8 cellular contexts compared by ENCODE assay signal in genomic region chr5:180470966-180471582, GRCh38. TPM values are rescaled to one million over a fixed set of nuclear protein-coding genes. Genes with fewer than 3 reads are reported as not detected.
DNase-seq lines count a peak whose midpoint lies in the region; ATAC-seq and TF ChIP-seq lines count a peak whose summit lies in the region.

No MANE protein-coding gene starts in this region.

- ATAC-seq in HG02763 (IDR thresholded peaks at IDR 0.05; ENCODE audit: unreplicated experiment), result peak; percentile 53
- peak; percentile 42 for ATAC-seq in activated T-helper 17 cell treated with anti-CD3 and anti-CD28 coated beads, Interleukin-2, amount 50 U/mL, for 72 hours (replicated peaks)
- no peak for ATAC-seq in GM21717 (IDR thresholded peaks at IDR 0.05; ENCODE audit: unreplicated experiment)

- H3K9me3 Mint-ChIP-seq in activated T-helper 17 cell treated with anti-CD3 and anti-CD28 coated beads, Interleukin-2, amount 50 U/mL, for 72 hours, result no peaks in the 10 kb centered on the region

- no peaks in the 10 kb centered on the region for H3K36me3 Mint-ChIP-seq in activated T-helper 17 cell treated with anti-CD3 and anti-CD28 coated beads, Interleukin-2, amount 50 U/mL, for 72 hours (ENCODE audit: low read depth)

- no peak overlapping the region for H3K4me3 ChIP-seq in foreskin fibroblast (ENCODE audit: low read depth in 1 of 2, low read length in 2 of 2)

- peaks cover 10% of the 10 kb centered on the region for H3K27me3 Mint-ChIP-seq in activated T-helper 17 cell treated with anti-CD3 and anti-CD28 coated beads, Interleukin-2, amount 50 U/mL, for 72 hours

- H3K4me3 Mint-ChIP-seq in activated T-helper 17 cell treated with anti-CD3 and anti-CD28 coated beads, Interleukin-2, amount 50 U/mL, for 72 hours, result no peak overlapping the region

- DNase-seq in ELR (ENCODE audit: low read depth) (peak; percentile 63), OCI-M1 (lab: John Stamatoyannopoulos, UW) (peak; percentile 65), foreskin fibroblast (peak; percentile 27 to 81), non-pigmented ciliary epithelial cell (ENCODE audit: low read depth) (peak; percentile 5), substantia nigra (lab: John Stamatoyannopoulos, UW) (peak in 43 of 49 donors; percentile 4 to 70 (median 35))

- no peak overlapping the region for H3K27ac Mint-ChIP-seq in activated T-helper 17 cell treated with anti-CD3 and anti-CD28 coated beads, Interleukin-2, amount 50 U/mL, for 72 hours

- peak; percentile 87 for TF ChIP-seq CTCF in foreskin fibroblast (IDR thresholded peaks at IDR 0.05; ENCODE audit: low read depth, low read length)

- H3K27ac ChIP-seq in substantia nigra (ENCODE audit: low read depth, low read length, poor library complexity, severe bottlenecking), result no peak overlapping the region

- H3K4me1 Mint-ChIP-seq in activated T-helper 17 cell treated with anti-CD3 and anti-CD28 coated beads, Interleukin-2, amount 50 U/mL, for 72 hours, result no peaks in the 10 kb centered on the region

RNA-seq across cellular contexts. Expression of gene CNOT6, which starts 23.1 kb away (rescaled TPM):
- 10 to 100 TPM; 23.9 to 38.7 TPM for total RNA-seq in activated T-helper 17 cell treated with anti-CD3 and anti-CD28 coated beads, Interleukin-2, amount 50 U/mL, for 72 hours

Comparison
In these comparisons a context has a peak if more than half of its experiments do, and no peak if none do; other contexts are left out.
1. DNase-seq: peak in every context shown above with its lines; median percentile 65 in OCI-M1; 63 in ELR; 54 in foreskin fibroblast; 35 in substantia nigra; 5 in non-pigmented ciliary epithelial cell.